In the genomic region with DNA sequence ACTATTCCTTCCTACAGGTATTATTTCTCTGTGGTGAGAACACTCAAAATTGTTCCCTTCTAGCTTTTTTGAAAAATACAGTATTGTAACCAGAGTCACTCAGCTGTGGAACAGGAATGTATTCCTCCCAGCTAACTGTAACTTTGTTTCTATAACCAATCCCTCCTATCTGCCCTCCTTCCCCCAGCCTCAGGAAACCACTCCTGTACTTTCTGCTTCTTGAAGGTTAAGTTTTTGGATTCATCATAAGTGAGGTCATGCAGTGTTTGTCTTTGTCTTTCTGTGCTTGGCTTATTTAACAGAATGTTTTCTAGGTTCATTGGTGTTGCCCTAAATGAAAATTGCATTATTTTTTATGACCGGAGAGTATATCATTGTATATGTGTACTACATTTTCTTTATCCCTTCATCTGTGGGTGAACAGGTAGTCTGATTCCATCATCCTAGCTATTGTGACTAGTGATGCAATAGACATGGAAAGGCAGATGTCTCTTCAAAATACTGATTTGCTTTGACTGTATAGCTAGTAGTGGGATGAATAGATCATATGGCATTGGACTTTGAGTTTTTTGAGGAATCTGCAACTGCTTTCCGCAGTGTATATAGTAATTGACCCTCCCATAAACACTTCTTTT, we compare ENCODE assay signal across 16 cellular contexts.
DNase-seq lines count a peak whose midpoint lies in the region; ATAC-seq, FAIRE-seq and TF ChIP-seq lines count a peak whose summit lies in the region.
"Had no signal": no experiment of that assay in that cellular context is flagged by ENCODE, and none has a peak within 500 bp of the region (broad histone marks: within the 10 kb centered on the region; RNA-seq: fewer than 3 reads in every experiment).

No MANE protein-coding gene starts in this region.

- no peaks in the 10 kb centered on the region for H3K9me1 ChIP-seq in K562 (ENCODE audit: control insufficient read depth, insufficient read depth, low read length)

- peak overlapping the region; percentile 8 for H3K4me3 Mint-ChIP-seq in CD4-positive, alpha-beta T cell
- peak overlapping the region in 3 of 4 donors; percentile 47 to 57 (median 51) for H3K4me3 Mint-ChIP-seq in IgD-negative memory B cell
- peak overlapping the region; percentile 18 for H3K4me3 Mint-ChIP-seq in natural killer cell treated with Interleukin-12 subunit alpha and Interleukin-12 subunit beta and Interleukin-15 and Interleukin-18, amount 100 ng/mL, for 72 hours
- H3K4me3 Mint-ChIP-seq: memory B cell; stimulated activated memory B cell treated with anti-CD40 and anti-IgM and Interleukin-4, amounts not matched to agents 10 μg/mL and 1 μg/mL and 100 μg/mL, for 72 hours had no signal

- ATAC-seq in CD4-positive, alpha-beta T cell (ENCODE audit: poor library complexity), result no peak
- no peak for ATAC-seq in K562
- no peak for ATAC-seq in natural killer cell treated with Interleukin-12 subunit alpha and Interleukin-12 subunit beta and Interleukin-15 and Interleukin-18, amount 100 ng/mL, for 72 hours
- ATAC-seq: stimulated activated memory B cell treated with anti-CD40 and anti-IgM and Interleukin-4, amounts not matched to agents 10 μg/mL and 1 μg/mL and 100 μg/mL, for 72 hours had no signal

- H3K27me3 ChIP-seq in CD4-positive, alpha-beta T cell (ENCODE audit: control insufficient read depth, insufficient read depth, low read length), result no peaks in the 10 kb centered on the region
- H3K27me3 ChIP-seq in K562 (ENCODE audit: control insufficient read depth in 2 of 2, insufficient read depth in 2 of 2, low read length in 2 of 2) (no peaks in the 10 kb centered on the region), HAP-1 (ENCODE audit: low read depth) (no peaks in the 10 kb centered on the region)
- H3K27me3 ChIP-seq: cardiac muscle cell had no signal

- WGBS in K562 (ENCODE audit: insufficient coverage, low coverage, missing lambda C conversion rate), result 68% methylated on average over 2 of the region's 2 CpGs

- TF ChIP-seq EP300 in K562 (IDR thresholded peaks at IDR 0.05; ENCODE audit: low read length), result no peak

- TF ChIP-seq RAD21 in K562 (CRISPR knock-in tag; conservative IDR thresholded peaks at IDR 0.05 in 1 of 2, IDR thresholded peaks at IDR 0.05 in 1 of 2), result no peak

- no peak overlapping the region for H3K27ac ChIP-seq in CD4-positive, alpha-beta T cell (ENCODE audit: low read depth, low read length)
- H3K27ac ChIP-seq in K562 (ENCODE audit: extremely low read depth, low read depth, low read length), result no peak overlapping the region
- H3K27ac ChIP-seq: cardiac muscle cell, prostate gland had no signal

- FAIRE-seq in K562 (lab: Jason Lieb, UNC), result no peak
- FAIRE-seq: RCC 7860 had no signal

- H3K27me3 Mint-ChIP-seq in CD4-positive, alpha-beta T cell, result no peaks in the 10 kb centered on the region
- no peaks in the 10 kb centered on the region for H3K27me3 Mint-ChIP-seq in IgD-negative memory B cell
- no peaks in the 10 kb centered on the region for H3K27me3 Mint-ChIP-seq in natural killer cell treated with Interleukin-12 subunit alpha and Interleukin-12 subunit beta and Interleukin-15 and Interleukin-18, amount 100 ng/mL, for 72 hours
- H3K27me3 Mint-ChIP-seq: memory B cell; stimulated activated memory B cell treated with anti-CD40 and anti-IgM and Interleukin-4, amounts not matched to agents 10 μg/mL and 1 μg/mL and 100 μg/mL, for 72 hours had no signal

- no TSS peak for BruUV-seq in K562 (replicated peaks; lab: Mats Ljungman, UMichigan)

- no peaks in the 10 kb centered on the region for H3K9me3 ChIP-seq in CD4-positive, alpha-beta T cell (ENCODE audit: control insufficient read depth, low read length)
- H3K9me3 ChIP-seq in K562 (replicated peaks; ENCODE audit: control insufficient read depth, insufficient read depth, low read depth, low read length) (no peaks in the 10 kb centered on the region), HAP-1 (no peaks in the 10 kb centered on the region)
- H3K9me3 ChIP-seq: prostate gland had no signal

- H3K79me2 ChIP-seq in K562 (ENCODE audit: control insufficient read depth, insufficient read depth, low read length), result peaks cover 78% of the 10 kb centered on the region

- no peak for DNase-seq in CD4-positive, alpha-beta T cell
- no peak for DNase-seq in K562 (ENCODE audit: extremely low read depth in 1 of 4, low spot score in 3 of 4)
- no peak for DNase-seq in natural killer cell treated with Interleukin-12 subunit alpha and Interleukin-12 subunit beta and Interleukin-15 and Interleukin-18, amount 100 ng/mL, for 72 hours (ENCODE audit: low spot score)
- no peak for DNase-seq in superior temporal gyrus (ENCODE audit: extremely low spot score)
- DNase-seq in NCI-H2107 treated with DMSO at 0.1 percent for 48 hours (lab: John Stamatoyannopoulos, UW; ENCODE audit: unreplicated experiment), result no peak
- DNase-seq in GM03348 (ENCODE audit: low spot score), result no peak
- no peak for DNase-seq in HAP-1 (ENCODE audit: low spot score in 2 of 2)
- DNase-seq: MV-4-11; NCI-H345; stimulated activated CD4-positive, alpha-beta T cell treated with anti-CD3 and anti-CD28 coated beads, Interleukin-1b, Interleukin-23, amount 100 ng/mL, for 48 hours had no signal

- peaks cover 0 to 10% of the 10 kb centered on the region in 2 experiments; a peak in 3 of 5 replicates for H3K4me1 ChIP-seq in K562 (replicated peaks in 1 of 2; ENCODE audit: control insufficient read depth in 2 of 2, insufficient read depth in 2 of 2, low read length in 2 of 2)
- H3K4me1 ChIP-seq in HAP-1, result peaks cover 6% of the 10 kb centered on the region
- H3K4me1 ChIP-seq: prostate gland had no signal

- no peak for TF ChIP-seq CTCF in CD4-positive, alpha-beta T cell (IDR thresholded peaks at IDR 0.05)
- TF ChIP-seq CTCF in K562 (IDR thresholded peaks at IDR 0.05 in 2 of 3, conservative IDR thresholded peaks at IDR 0.05 in 1 of 3; ENCODE audit: insufficient read depth in 2 of 3, low read depth in 1 of 3, low read length in 3 of 3), result no peak

- H3K36me3 ChIP-seq in K562 (ENCODE audit: control insufficient read depth, insufficient read depth, low read length), result peaks cover 21% of the 10 kb centered on the region; the same call in 2 of the 3 replicates
- H3K36me3 ChIP-seq in HAP-1 (replicated peaks), result peaks cover 5% of the 10 kb centered on the region
- H3K36me3 ChIP-seq: prostate gland had no signal

- no peak for TF ChIP-seq POLR2A in K562 (conservative IDR thresholded peaks at IDR 0.05)

- H3K4me3 ChIP-seq in K562 (no peak overlapping the region), HAP-1 (no peak overlapping the region)
- H3K4me3 ChIP-seq: cardiac muscle cell, prostate gland had no signal

- H3K27ac Mint-ChIP-seq in CD4-positive, alpha-beta T cell, result peak overlapping the region; percentile 7
- peak overlapping the region in 2 of 3 donors; percentile 67 to 82 for H3K27ac Mint-ChIP-seq in IgD-negative memory B cell
- H3K27ac Mint-ChIP-seq in natural killer cell treated with Interleukin-12 subunit alpha and Interleukin-12 subunit beta and Interleukin-15 and Interleukin-18, amount 100 ng/mL, for 72 hours, result peak overlapping the region; percentile 24 to 62
- H3K27ac Mint-ChIP-seq: stimulated activated memory B cell treated with anti-CD40 and anti-IgM and Interleukin-4, amounts not matched to agents 10 μg/mL and 1 μg/mL and 100 μg/mL, for 72 hours had no signal

- intact Hi-C loops in CD4-positive, alpha-beta T cell (cut with DNase I, micrococcal nuclease), result no loop called here
- intact Hi-C loops in K562 (cut with micrococcal nuclease), result no loop called here

- H3K9me3 Mint-ChIP-seq in CD4-positive, alpha-beta T cell, result no peaks in the 10 kb centered on the region
- H3K9me3 Mint-ChIP-seq in IgD-negative memory B cell, result no peaks in the 10 kb centered on the region
- no peaks in the 10 kb centered on the region for H3K9me3 Mint-ChIP-seq in natural killer cell treated with Interleukin-12 subunit alpha and Interleukin-12 subunit beta and Interleukin-15 and Interleukin-18, amount 100 ng/mL, for 72 hours
- H3K9me3 Mint-ChIP-seq: memory B cell; stimulated activated memory B cell treated with anti-CD40 and anti-IgM and Interleukin-4, amounts not matched to agents 10 μg/mL and 1 μg/mL and 100 μg/mL, for 72 hours had no signal

- H2AFZ ChIP-seq in K562 (ENCODE audit: low read depth, low read length), result no peak overlapping the region

- H3K4me2 ChIP-seq in K562 (ENCODE audit: insufficient read depth, low read length), result no peak overlapping the region

- H3K9ac ChIP-seq in K562 (ENCODE audit: insufficient read depth in 1 of 2, low read depth in 2 of 2, low read length in 2 of 2), result no peak overlapping the region

- peaks cover 39% of the 10 kb centered on the region for H3K36me3 Mint-ChIP-seq in CD4-positive, alpha-beta T cell (ENCODE audit: low read depth)
- H3K36me3 Mint-ChIP-seq in IgD-negative memory B cell, result peaks cover 4% of the 10 kb centered on the region
- H3K36me3 Mint-ChIP-seq in natural killer cell treated with Interleukin-12 subunit alpha and Interleukin-12 subunit beta and Interleukin-15 and Interleukin-18, amount 100 ng/mL, for 72 hours, result peaks cover 16% of the 10 kb centered on the region

- peaks cover 2% of the 10 kb centered on the region; the same call in 1 of the 2 replicates for H4K20me1 ChIP-seq in K562 (replicated peaks; ENCODE audit: control insufficient read depth, insufficient read depth, low read length)

- H3K4me1 Mint-ChIP-seq in CD4-positive, alpha-beta T cell (ENCODE audit: low read depth), result peaks cover 59% of the 10 kb centered on the region
- peaks cover 27 to 40% (median 36%) of the 10 kb centered on the region in 3 donors for H3K4me1 Mint-ChIP-seq in IgD-negative memory B cell
- peaks cover 36 to 48% of the 10 kb centered on the region in 2 donors for H3K4me1 Mint-ChIP-seq in natural killer cell treated with Interleukin-12 subunit alpha and Interleukin-12 subunit beta and Interleukin-15 and Interleukin-18, amount 100 ng/mL, for 72 hours (ENCODE audit: low read depth in 2 of 2)

- CTCF ChIA-PET in CD4-positive, alpha-beta T cell (lab: Charles Lee), result interaction anchor here (1.6 kb wide), 1 partner anchor 11 kb away, joined by 5 read pairs; no protein-coding TSS in a partner anchor
- CTCF ChIA-PET in K562 (lab: Yijun Ruan, JAX; ENCODE audit: low intra/inter-chr PET ratio), result no interaction called here

- in situ Hi-C loops in K562 (cut with MboI) (loop anchor here (10.0 kb wide), 2 partner anchors 227 to 883 kb away; no protein-coding TSS in a partner anchor), HAP-1 (cut with MboI; ENCODE audit: low sequenced_read_pairs) (loop anchor here (25.0 kb wide), 1 partner anchor 886 kb away; no protein-coding TSS in a partner anchor)

- POLR2A ChIA-PET in CD4-positive, alpha-beta T cell (lab: Charles Lee), result no interaction called here
- POLR2A ChIA-PET in K562 (lab: Yijun Ruan, JAX), result interaction anchor here (0.6 kb wide), 1 partner anchor 298 kb away, joined by 3 read pairs; no protein-coding TSS in a partner anchor

TF ChIP-seq in K562, 482 proteins besides CTCF, POLR2A, EP300 and RAD21 (continues in another document):
- no peak for TF ChIP-seq ETV6 (IDR thresholded peaks at IDR 0.05; ENCODE audit: borderline replicate concordance in 1 of 2, low read depth in 2 of 2, low read length in 1 of 2)
- TF ChIP-seq ETV6 (CRISPR knock-in tag; IDR thresholded peaks at IDR 0.05; ENCODE audit: borderline replicate concordance), result no peak
- TF ChIP-seq CEBPG (CRISPR knock-in tag; IDR thresholded peaks at IDR 0.05), result no peak
- peak in 1 of 2 experiments; percentile 18; a peak in 1 of 4 replicates for TF ChIP-seq CEBPG (tag; conservative IDR thresholded peaks at IDR 0.05 in 1 of 2, IDR thresholded peaks at IDR 0.05 in 1 of 2)

Comparison
In these comparisons a context has a peak if more than half of its experiments do, and no peak if none do; other contexts are left out.
1. H3K27ac Mint-ChIP-seq: peak in every context shown above with its lines; median percentile 74 in IgD-negative memory B cell; 43 in natural killer cell treated with Interleukin-12 subunit alpha and Interleukin-12 subunit beta and Interleukin-15 and Interleukin-18, amount 100 ng/mL, for 72 hours; 7 in CD4-positive, alpha-beta T cell.